In genomic region chr19:38004505-38005223, GRCh38 we compare ENCODE assay signal across 1 cellular context.
A peak's percentile ranks its signal among the peaks of the same experiment; 100 is the strongest.
TF ChIP-seq lines count a peak whose summit lies in the region.

No MANE protein-coding gene starts in this region.

TF ChIP-seq in GM12878, 131 proteins besides CTCF, POLR2A, EP300 and RAD21 (continued from another document and continues in another):
- TF ChIP-seq NKRF (conservative IDR thresholded peaks at IDR 0.05) (no peak), IRF4 (IDR thresholded peaks at IDR 0.05; ENCODE audit: low read depth, low read length) (0 out of 2 replicates have a peak, but pooled peaks have one; percentile 23), BACH1 (IDR thresholded peaks at IDR 0.05; ENCODE audit: borderline replicate concordance) (0 out of 2 replicates have a peak, but pooled peaks have one; percentile 21), USF1 (IDR thresholded peaks at IDR 0.05; ENCODE audit: borderline replicate concordance, extremely low read length, insufficient read depth, low read depth, low read length) (peak; percentile 86), IRF3 (IDR thresholded peaks at IDR 0.05) (peak; percentile 58; the same call in 1 of the 2 replicates), SUZ12 (IDR thresholded peaks at IDR 0.05; ENCODE audit: unreplicated experiment) (no peak), POLR2AphosphoS5 (IDR thresholded peaks at IDR 0.05; ENCODE audit: low read length) (peak; percentile 97), RFX5 (IDR thresholded peaks at IDR 0.05; ENCODE audit: low read depth, low read length) (0 out of 2 replicates have a peak, but pooled peaks have one; percentile 49), ATF2 (IDR thresholded peaks at IDR 0.05; ENCODE audit: low read length) (peak; percentile 88), RELB (IDR thresholded peaks at IDR 0.05; ENCODE audit: low read depth) (peak; percentile 27; the same call in 1 of the 2 replicates), IKZF1 (conservative IDR thresholded peaks at IDR 0.05) (0 out of 2 replicates have a peak, but pooled peaks have one; percentile 17), MEF2B (IDR thresholded peaks at IDR 0.05; ENCODE audit: partially characterized antibody, poor library complexity, severe bottlenecking) (peak; percentile 48), NBN (IDR thresholded peaks at IDR 0.05) (peak; percentile 71; the same call in 1 of the 2 replicates), CREM (IDR thresholded peaks at IDR 0.05; ENCODE audit: low read depth) (0 out of 2 replicates have a peak, but pooled peaks have one; percentile 8), RUNX3 (IDR thresholded peaks at IDR 0.05; ENCODE audit: low read length) (peak; percentile 4; the same call in 1 of the 2 replicates), ATF3 (IDR thresholded peaks at IDR 0.05; ENCODE audit: borderline replicate concordance, extremely low read depth, low read depth, low read length) (peak; percentile 57; the same call in 1 of the 2 replicates), FOXM1 (IDR thresholded peaks at IDR 0.05; ENCODE audit: low read depth, low read length) (no peak), SKIL (IDR thresholded peaks at IDR 0.05; ENCODE audit: low read depth, poor library complexity, severe bottlenecking) (peak; percentile 40), CBFB (IDR thresholded peaks at IDR 0.05; ENCODE audit: low read depth) (peak; percentile 38; the same call in 1 of the 2 replicates), JUNB (IDR thresholded peaks at IDR 0.05) (peak; percentile 39), POU2F2 (IDR thresholded peaks at IDR 0.05; ENCODE audit: borderline replicate concordance, low read depth, low read length) (peak; percentile 75; the same call in 2 of the 3 replicates), SPI1 (IDR thresholded peaks at IDR 0.05; ENCODE audit: borderline replicate concordance, insufficient read depth, low read depth, low read length) (no peak), POLR2AphosphoS2 (IDR thresholded peaks at IDR 0.05; ENCODE audit: low read depth, low read length) (peak; percentile 90), EED (IDR thresholded peaks at IDR 0.05; ENCODE audit: low read depth) (peak; percentile 69; the same call in 1 of the 2 replicates), BHLHE40 (IDR thresholded peaks at IDR 0.05; ENCODE audit: borderline replicate concordance in 1 of 2, low read depth in 2 of 2, low read length in 1 of 2) (peak; percentile 12 to 52; a peak in 2 of 4 replicates), PRDM15 (CRISPR knock-in tag; IDR thresholded peaks at IDR 0.05) (no peak), MXI1 (IDR thresholded peaks at IDR 0.05; ENCODE audit: low read depth, low read length) (0 out of 2 replicates have a peak, but pooled peaks have one; percentile 33), SP1 (IDR thresholded peaks at IDR 0.05; ENCODE audit: low read depth, low read length) (peak; percentile 95), YY1 (IDR thresholded peaks at IDR 0.05; ENCODE audit: low read depth, low read length) (peak; percentile 56; the same call in 1 of the 2 replicates), EGR1 (IDR thresholded peaks at IDR 0.05; ENCODE audit: borderline replicate concordance in 1 of 2, low read depth in 2 of 2, low read length in 2 of 2) (0 out of 3 replicates have a peak, but pooled peaks of 1 of the 2 experiments have one; percentile 25), IKZF2 (IDR thresholded peaks at IDR 0.05) (peak in 1 of 2 experiments; percentile 30; a peak in 2 of 4 replicates), TAF1 (IDR thresholded peaks at IDR 0.05; ENCODE audit: borderline replicate concordance, low read depth, low read length) (peak; percentile 78; the same call in 1 of the 2 replicates), ZNF687 (IDR thresholded peaks at IDR 0.05) (peak; percentile 33; the same call in 1 of the 2 replicates), RAD51 (IDR thresholded peaks at IDR 0.05) (peak; percentile 96), CHD2 (IDR thresholded peaks at IDR 0.05; ENCODE audit: borderline replicate concordance, low read depth, low read length) (peak; percentile 85), MTA2 (IDR thresholded peaks at IDR 0.05; ENCODE audit: low read depth) (0 out of 2 replicates have a peak, but pooled peaks have one; percentile 22), KDM1A (IDR thresholded peaks at IDR 0.05; ENCODE audit: borderline replicate concordance) (no peak), NRF1 (conservative IDR thresholded peaks at IDR 0.05; ENCODE audit: low read depth, low read length) (no peak), PKNOX1 (IDR thresholded peaks at IDR 0.05) (peak; percentile 63)
